In the genomic region with DNA sequence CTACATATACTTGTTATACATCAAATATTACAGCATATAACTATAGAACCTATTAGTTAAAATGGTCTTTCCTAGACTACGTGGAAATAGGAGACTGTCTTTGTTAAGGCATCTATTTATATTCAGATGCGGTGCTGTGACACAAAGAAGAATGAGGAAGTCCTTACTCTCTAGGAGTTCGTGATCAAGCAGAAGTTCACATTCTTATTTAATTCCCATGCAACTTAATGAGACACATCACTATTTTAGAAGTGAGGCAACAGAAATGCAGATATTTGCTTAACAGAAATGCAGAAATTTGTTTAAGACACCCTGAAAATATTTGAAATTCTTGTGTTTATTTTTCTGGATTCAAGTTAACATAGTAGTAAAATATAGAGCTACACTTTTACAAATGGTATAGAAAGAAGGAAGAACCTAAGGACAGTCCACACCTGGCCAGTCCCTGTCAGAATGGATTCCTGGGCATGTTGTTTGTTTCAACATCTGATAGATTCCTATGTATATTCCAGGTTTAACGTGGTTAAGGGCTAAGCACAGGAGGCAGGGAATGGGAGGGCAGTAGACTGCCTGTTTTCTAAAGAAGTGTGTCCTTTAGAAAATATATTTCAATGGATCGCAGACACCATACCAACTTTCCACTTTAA, we compare ENCODE assay signal across 27 cellular contexts.
DNase-seq lines count a peak whose midpoint lies in the region; ATAC-seq, FAIRE-seq and TF ChIP-seq lines count a peak whose summit lies in the region.
"Had no signal": no experiment of that assay in that cellular context is flagged by ENCODE, and none has a peak within 500 bp of the region (broad histone marks: within the 10 kb centered on the region; RNA-seq: fewer than 3 reads in every experiment).

No MANE protein-coding gene starts in this region.

- no peak overlapping the region for H2BK12ac ChIP-seq in neuronal stem cell (ENCODE audit: low read length)

- TF ChIP-seq POLR2A in K562 (conservative IDR thresholded peaks at IDR 0.05) = no peak

- H4K91ac ChIP-seq in neuronal stem cell (ENCODE audit: low read depth, low read length, poor library complexity) = no peak overlapping the region

- no peak for FAIRE-seq in K562 (lab: Jason Lieb, UNC)
- FAIRE-seq: astrocyte, D721Med, HepG2 had no signal

- H3K4me3 ChIP-seq in K562 (no peak overlapping the region), neuronal stem cell (ENCODE audit: low read length in 2 of 2) (no peak overlapping the region), foreskin fibroblast (ENCODE audit: low read depth in 1 of 2, low read length in 2 of 2) (no peak overlapping the region)
- H3K4me3 ChIP-seq: gastroesophageal sphincter, right lobe of liver, thyroid gland had no signal

- H4K20me1 ChIP-seq in K562 (replicated peaks; ENCODE audit: control insufficient read depth, insufficient read depth, low read length) = no peaks in the 10 kb centered on the region

- peak overlapping the region; percentile 34; the same call in 1 of the 2 replicates for H2AFZ ChIP-seq in K562 (ENCODE audit: low read depth, low read length)
- H2AFZ ChIP-seq in neuronal stem cell (ENCODE audit: low read length) = peak overlapping the region; percentile 69

- intact Hi-C loops in K562 (cut with micrococcal nuclease) = no loop called here

- H3K9me3 ChIP-seq in K562 (replicated peaks; ENCODE audit: control insufficient read depth, insufficient read depth, low read depth, low read length) = no peaks in the 10 kb centered on the region
- H3K9me3 ChIP-seq in neuronal stem cell (replicated peaks in 1 of 2; ENCODE audit: control insufficient read depth in 2 of 2, insufficient read depth in 1 of 2, low read depth in 1 of 2, low read length in 2 of 2) = no peaks in the 10 kb centered on the region
- H3K9me3 ChIP-seq: gastroesophageal sphincter, right lobe of liver, thyroid gland had no signal

- no peak overlapping the region for H3K9ac ChIP-seq in K562 (ENCODE audit: insufficient read depth in 1 of 2, low read depth in 2 of 2, low read length in 2 of 2)
- H3K9ac ChIP-seq in neuronal stem cell (ENCODE audit: low read depth, low read length, poor library complexity) = no peak overlapping the region

- H3K18ac ChIP-seq in neuronal stem cell (ENCODE audit: low read length) = no peak overlapping the region

- DNase-seq in NCI-H146 (lab: John Stamatoyannopoulos, UW) (peak; percentile 20), NCI-H146 treated with DMSO at 0.1 percent for 48 hours (lab: John Stamatoyannopoulos, UW; ENCODE audit: unreplicated experiment) (no peak), MV-4-11 (lab: John Stamatoyannopoulos, UW) (peak; percentile 46), K562 (ENCODE audit: extremely low read depth in 1 of 4, low spot score in 3 of 4) (no peak), neuronal stem cell (ENCODE audit: low spot score) (no peak), GM19238 (ENCODE audit: insufficient read length, low spot score) (no peak), foreskin fibroblast (no peak)
- DNase-seq: activated CD4-positive, alpha-beta memory T cell treated with anti-CD3 and anti-CD28 coated beads for 36 hours; activated effector memory CD4-positive, alpha-beta T cell treated with Interleukin-2 at 50 U/mL for 16 hours; activated naive CD8-positive, alpha-beta T cell treated with anti-CD3 and anti-CD28 coated beads for 36 hours; caudate nucleus; CD4-positive, CD25-positive, alpha-beta regulatory T cell; GOT3; hippocampal formation; NCI-H1417 treated with DMSO at 0.1 percent for 48 hours; NCI-H2171 treated with DMSO at 0.1 percent for 48 hours; NCI-H524 treated with DMSO at 0.1 percent for 48 hours; posterior cingulate gyrus; right lobe of liver; stimulated activated CD4-positive, alpha-beta T cell treated with anti-CD3 and anti-CD28 coated beads, Interleukin-15, amount 100 ng/mL, for 24 hours; thyroid gland had no signal

- H2BK15ac ChIP-seq in neuronal stem cell (ENCODE audit: low read length) = no peak overlapping the region

- no peak overlapping the region for H3K14ac ChIP-seq in neuronal stem cell (ENCODE audit: low read length)

- no peak for TF ChIP-seq EP300 in K562 (IDR thresholded peaks at IDR 0.05; ENCODE audit: low read length)

- H3K4ac ChIP-seq in neuronal stem cell (ENCODE audit: low read length) = no peak overlapping the region

- no peak overlapping the region for H2AK5ac ChIP-seq in neuronal stem cell (ENCODE audit: low read depth, low read length)

- H3K36me3 ChIP-seq in K562 (ENCODE audit: control insufficient read depth, insufficient read depth, low read length) (no peaks in the 10 kb centered on the region), neuronal stem cell (replicated peaks in 1 of 2; ENCODE audit: control insufficient read depth in 2 of 2, insufficient read depth in 2 of 2, low read length in 2 of 2) (no peaks in the 10 kb centered on the region)
- H3K36me3 ChIP-seq: gastroesophageal sphincter, right lobe of liver, thyroid gland had no signal

- no peak overlapping the region for H4K8ac ChIP-seq in neuronal stem cell (ENCODE audit: low read depth, low read length)

- H3K79me2 ChIP-seq in K562 (ENCODE audit: control insufficient read depth, insufficient read depth, low read length) = no peaks in the 10 kb centered on the region

- no peak overlapping the region for H3K27ac ChIP-seq in K562 (ENCODE audit: extremely low read depth, low read depth, low read length)
- H3K27ac ChIP-seq in neuronal stem cell (replicated peaks; ENCODE audit: low read length) = no peak overlapping the region
- H3K27ac ChIP-seq: 22Rv1, gastroesophageal sphincter, right lobe of liver, thyroid gland had no signal

- ATAC-seq in K562 = no peak
- ATAC-seq in HG02885 (IDR thresholded peaks at IDR 0.05; ENCODE audit: poor library complexity, unreplicated experiment) = no peak
- ATAC-seq: gastroesophageal sphincter, HepG2, right lobe of liver had no signal

- no TSS peak for BruUV-seq in K562 (replicated peaks; lab: Mats Ljungman, UMichigan)

- H2BK5ac ChIP-seq in neuronal stem cell (ENCODE audit: low read length) = no peak overlapping the region

- TF ChIP-seq CTCF in K562 (IDR thresholded peaks at IDR 0.05 in 2 of 3, conservative IDR thresholded peaks at IDR 0.05 in 1 of 3; ENCODE audit: insufficient read depth in 2 of 3, low read depth in 1 of 3, low read length in 3 of 3) (no peak), foreskin fibroblast (IDR thresholded peaks at IDR 0.05; ENCODE audit: low read depth, low read length) (no peak)

- H3K27me3 ChIP-seq in K562 (ENCODE audit: control insufficient read depth in 2 of 2, insufficient read depth in 2 of 2, low read length in 2 of 2) (no peaks in the 10 kb centered on the region), neuronal stem cell (ENCODE audit: control insufficient read depth in 3 of 3, insufficient read depth in 3 of 3, low read depth in 1 of 3, low read length in 3 of 3) (no peaks in the 10 kb centered on the region)
- H3K27me3 ChIP-seq: gastroesophageal sphincter, right lobe of liver, thyroid gland had no signal

- no peaks in the 10 kb centered on the region for H3K79me1 ChIP-seq in neuronal stem cell (ENCODE audit: low read depth, low read length)

- no peak for TF ChIP-seq RAD21 in K562 (CRISPR knock-in tag; conservative IDR thresholded peaks at IDR 0.05 in 1 of 2, IDR thresholded peaks at IDR 0.05 in 1 of 2)

- no peak overlapping the region for H3K4me2 ChIP-seq in K562 (ENCODE audit: insufficient read depth, low read length)
- no peak overlapping the region for H3K4me2 ChIP-seq in neuronal stem cell (ENCODE audit: insufficient read depth, low read length, poor library complexity, severe bottlenecking)

- 20% methylated on average over 5 of the region's 5 CpGs for WGBS in K562 (ENCODE audit: insufficient coverage, low coverage, missing lambda C conversion rate)
- no CpG with 5 or more reads among the region's 5 CpGs for WGBS in neuronal stem cell (ENCODE audit: extremely low coverage in 2 of 2, insufficient read length in 2 of 2, insufficient replicate concordance in 1 of 2), 2 donors

- in situ Hi-C loops in K562 (cut with MboI) = no loop called here

- no peaks in the 10 kb centered on the region for H3K4me1 ChIP-seq in K562 (replicated peaks in 1 of 2; ENCODE audit: control insufficient read depth in 2 of 2, insufficient read depth in 2 of 2, low read length in 2 of 2)
- H3K4me1 ChIP-seq in neuronal stem cell (ENCODE audit: control insufficient read depth in 2 of 2, insufficient read depth in 1 of 2, low read depth in 1 of 2, low read length in 2 of 2) = peaks cover 2 to 24% of the 10 kb centered on the region in 2 donors
- H3K4me1 ChIP-seq: gastroesophageal sphincter, right lobe of liver, thyroid gland had no signal

- CTCF ChIA-PET in K562 (lab: Yijun Ruan, JAX; ENCODE audit: low intra/inter-chr PET ratio) = no interaction called here

- POLR2A ChIA-PET in K562 (lab: Yijun Ruan, JAX) = interaction anchor here (0.6 to 0.9 kb wide), 2 partner anchors 18 to 37 kb away, joined by 3 to 4 read pairs; no protein-coding TSS in a partner anchor

- H2BK120ac ChIP-seq in neuronal stem cell (ENCODE audit: low read depth, low read length) = no peak overlapping the region

- H3K9me1 ChIP-seq in K562 (ENCODE audit: control insufficient read depth, insufficient read depth, low read length) = no peaks in the 10 kb centered on the region

- no peak overlapping the region for H3K23ac ChIP-seq in neuronal stem cell (ENCODE audit: low read depth, low read length, poor library complexity)

TF ChIP-seq in K562, 482 proteins besides CTCF, POLR2A, EP300 and RAD21:
- TF ChIP-seq BCOR (IDR thresholded peaks at IDR 0.05) = no peak
- TF ChIP-seq SPI1 (IDR thresholded peaks at IDR 0.05; ENCODE audit: borderline replicate concordance, low read depth, low read length) = peak; percentile 77
- TF ChIP-seq SMAD2 (IDR thresholded peaks at IDR 0.05; ENCODE audit: low read depth, low read length) = no peak

Comparison
In these comparisons a context has a peak if more than half of its experiments do, and no peak if none do; other contexts are left out.
1. DNase-seq: peak in NCI-H146 (single experiment) and MV-4-11 (single experiment); none in NCI-H146 treated with DMSO at 0.1 percent for 48 hours (single experiment), K562 (0 of 4), neuronal stem cell (single experiment), GM19238 (single experiment) and foreskin fibroblast (0 of 2).